Comparison of ENCODE assay signal across 1 cellular context in genomic region chr16:89121691-89122321, GRCh38.
TF ChIP-seq lines count a peak whose summit lies in the region.

No MANE protein-coding gene starts in this region.

TF ChIP-seq in K562, 482 proteins besides CTCF, POLR2A, EP300 and RAD21:
- TF ChIP-seq NR4A1 (CRISPR knock-in tag; IDR thresholded peaks at IDR 0.05) (no peak), NR4A1 (tag; IDR thresholded peaks at IDR 0.05) (no peak), POLR2G (IDR thresholded peaks at IDR 0.05; ENCODE audit: low read depth, low read length) (peak; percentile 30; the same call in 1 of the 2 replicates)
